In the genomic region with DNA sequence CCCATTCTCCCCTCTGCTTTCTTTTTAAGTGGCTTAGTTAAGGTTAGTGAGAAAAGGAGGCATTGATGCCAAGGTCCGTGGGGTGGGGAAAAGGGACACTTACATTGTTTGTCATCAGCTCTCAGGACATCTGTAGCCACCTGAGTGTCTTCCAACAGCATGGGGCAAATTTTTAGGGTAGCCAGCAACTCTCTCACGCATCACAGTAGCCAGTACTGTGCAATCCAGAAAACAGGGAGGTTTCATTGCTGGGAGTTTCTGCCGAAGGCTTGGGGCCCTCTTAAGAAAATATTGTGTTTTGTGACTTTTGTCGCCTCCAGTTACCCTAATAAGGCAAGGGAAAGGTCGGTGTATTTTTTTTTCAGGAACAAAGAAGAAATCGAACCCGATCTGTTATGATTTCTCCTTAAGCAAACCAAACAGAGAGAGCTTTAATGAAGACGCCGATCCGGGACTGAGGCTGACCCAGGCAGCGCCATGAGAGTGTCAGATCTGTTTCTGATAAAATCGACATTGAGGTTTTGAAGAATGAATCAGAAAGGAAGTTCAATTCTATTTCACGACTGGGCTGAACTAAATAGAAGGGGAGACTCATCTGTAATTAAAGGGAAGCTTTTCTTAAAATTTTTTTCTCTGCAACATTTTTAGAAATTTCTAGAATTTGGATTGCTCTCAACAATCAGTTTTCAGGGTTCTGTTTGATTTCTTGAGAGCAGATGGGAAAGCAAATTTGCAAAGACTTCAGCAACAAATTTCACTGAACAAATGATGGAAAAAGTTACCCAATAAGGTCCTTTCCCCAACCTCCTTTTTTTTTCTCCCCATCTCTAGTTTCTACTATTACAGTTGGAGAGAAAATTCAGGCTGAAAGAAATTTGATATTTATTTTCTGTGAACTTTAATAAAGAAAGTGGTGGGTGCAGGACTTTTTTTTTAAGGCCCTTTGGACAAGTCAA, we compare ENCODE assay signal across 11 cellular contexts.
A peak's percentile ranks its signal among the peaks of the same experiment; 100 is the strongest.
DNase-seq lines count a peak whose midpoint lies in the region; ATAC-seq, FAIRE-seq and TF ChIP-seq lines count a peak whose summit lies in the region.
"Had no signal": no experiment of that assay in that cellular context is flagged by ENCODE, and none has a peak within 500 bp of the region (broad histone marks: within the 10 kb centered on the region; RNA-seq: fewer than 3 reads in every experiment).

No MANE protein-coding gene starts in this region.

- H3K9ac ChIP-seq in Loucy (ENCODE audit: low read depth, low read length, poor library complexity, severe bottlenecking): peak overlapping the region; percentile 40
- peak overlapping the region; percentile 56 for H3K9ac ChIP-seq in astrocyte (ENCODE audit: low read length)
- no peak overlapping the region for H3K9ac ChIP-seq in HepG2 (ENCODE audit: insufficient read depth, low read depth, low read length)

- TF ChIP-seq RAD21 in HepG2 (CRISPR knock-in tag; IDR thresholded peaks at IDR 0.05): no peak

- no peaks in the 10 kb centered on the region for H3F3A ChIP-seq in Loucy (ENCODE audit: low read depth)

- H3K9me3 Mint-ChIP-seq in astrocyte (ENCODE audit: unreplicated experiment): peaks cover 11% of the 10 kb centered on the region

- CTCF ChIA-PET in HepG2 (lab: Yijun Ruan, JAX; ENCODE audit: low intra/inter-chr PET ratio, low total read pairs): no interaction called here

- TF ChIP-seq EP300 in HepG2 (IDR thresholded peaks at IDR 0.05; ENCODE audit: low read depth in 2 of 2, low read length in 2 of 2) (no peak), HepG2 (CRISPR knock-in tag; IDR thresholded peaks at IDR 0.05; ENCODE audit: borderline replicate concordance) (no peak)

- H3K27ac Mint-ChIP-seq in astrocyte (ENCODE audit: unreplicated experiment): no peak overlapping the region

- H4K20me1 ChIP-seq in Loucy (ENCODE audit: insufficient read depth, low read length, poor library complexity, severe bottlenecking) (no peaks in the 10 kb centered on the region), astrocyte (ENCODE audit: insufficient read depth, low read length) (no peaks in the 10 kb centered on the region), HepG2 (ENCODE audit: insufficient read depth, low read length) (no peaks in the 10 kb centered on the region)

- in situ Hi-C loops in HepG2 (cut with HindIII; ENCODE audit: extremely low pct_ligation_motif_present, low pct_unique_long_range_greater_than_20kb): no loop called here

- H3K4me3 ChIP-seq in Loucy (ENCODE audit: low read length, poor library complexity, severe bottlenecking) (peak overlapping the region; percentile 64), astrocyte (ENCODE audit: insufficient read depth, low read depth, low read length) (peak overlapping the region; percentile 30), HepG2 (replicated peaks in 1 of 3; ENCODE audit: insufficient read depth in 1 of 3, low read depth in 2 of 3, low read length in 3 of 3) (peak overlapping the region in 2 of 3 experiments; percentile 3 to 8; a peak in 1 of 6 replicates)

- DNase-seq in astrocyte (ENCODE audit: low read depth) (peak; percentile 22), HepG2 (ENCODE audit: low spot score) (no peak), urothelium cell line (ENCODE audit: low spot score) (peak; percentile 18), NCI-H774 (lab: John Stamatoyannopoulos, UW) (no peak), NCI-H128 (lab: John Stamatoyannopoulos, UW; ENCODE audit: unreplicated experiment) (no peak)
- DNase-seq: activated CD4-positive, alpha-beta T cell treated with anti-CD3 and anti-CD28 coated beads for 48 hours; NCI-H1105 treated with DMSO at 0.1 percent for 48 hours; stimulated activated CD4-positive, alpha-beta T cell treated with anti-CD3 and anti-CD28 coated beads, Interleukin-2, amount 100 ng/mL, for 48 hours; stimulated activated naive CD4-positive, alpha-beta T cell treated with Interleukin-2 at 50 U/mL for 16 hours had no signal

- H3K4me2 ChIP-seq in Loucy (ENCODE audit: low read depth, low read length, poor library complexity, severe bottlenecking) (peak overlapping the region; percentile 85), astrocyte (ENCODE audit: low read length) (peak overlapping the region; percentile 74), HepG2 (ENCODE audit: low read depth, low read length) (peak overlapping the region; percentile 59)

- peaks cover 27% of the 10 kb centered on the region for H3K27me3 Mint-ChIP-seq in astrocyte (ENCODE audit: low read depth, unreplicated experiment)

- H2AFZ ChIP-seq in Loucy (ENCODE audit: low read length) (peak overlapping the region; percentile 22; the same call in 1 of the 2 replicates), astrocyte (ENCODE audit: low read depth, low read length) (no peak overlapping the region), HepG2 (ENCODE audit: low read length) (no peak overlapping the region)

- H3K4me1 ChIP-seq in Loucy (ENCODE audit: insufficient read depth, low read length, poor library complexity, severe bottlenecking) (peaks cover 26% of the 10 kb centered on the region), astrocyte (ENCODE audit: insufficient read depth, low read length) (peaks cover 25% of the 10 kb centered on the region), HepG2 (ENCODE audit: insufficient read depth, low read length) (peaks cover 47% of the 10 kb centered on the region)

- POLR2A ChIA-PET in HepG2 (lab: Yijun Ruan, JAX): no interaction called here

- H3K36me3 Mint-ChIP-seq in astrocyte (ENCODE audit: low read depth, unreplicated experiment): peaks cover 3% of the 10 kb centered on the region

- ATAC-seq in HepG2 (no peak), HG03457 (IDR thresholded peaks at IDR 0.05; ENCODE audit: unreplicated experiment) (no peak)

- no peak for TF ChIP-seq POLR2A in HepG2 (IDR thresholded peaks at IDR 0.05; ENCODE audit: insufficient read depth in 1 of 2, low read depth in 2 of 2, low read length in 2 of 2)

- H3K4me1 Mint-ChIP-seq in astrocyte (ENCODE audit: low read depth, unreplicated experiment): peaks cover 10% of the 10 kb centered on the region

- H3K4me3 Mint-ChIP-seq in astrocyte (ENCODE audit: unreplicated experiment): peak overlapping the region; percentile 54

- H3K9me2 ChIP-seq in Loucy (replicated peaks; ENCODE audit: low read depth, low read length): no peaks in the 10 kb centered on the region

- H3K36me3 ChIP-seq in Loucy (ENCODE audit: insufficient read depth, low read length): no peaks in the 10 kb centered on the region
- no peaks in the 10 kb centered on the region for H3K36me3 ChIP-seq in astrocyte (ENCODE audit: insufficient read depth, low read length)
- H3K36me3 ChIP-seq in HepG2 (replicated peaks in 1 of 2; ENCODE audit: control insufficient read depth in 1 of 2, insufficient read depth in 2 of 2, low read length in 2 of 2): no peaks in the 10 kb centered on the region

- intact Hi-C loops in HepG2 (cut with micrococcal nuclease; ENCODE audit: unreplicated experiment): loop anchor here (10.0 kb wide), 1 partner anchor 117 kb away; no protein-coding TSS in a partner anchor

- TF ChIP-seq CTCF in Loucy (conservative IDR thresholded peaks at IDR 0.05; ENCODE audit: low read length) (no peak), astrocyte (IDR thresholded peaks at IDR 0.05; ENCODE audit: insufficient read depth, low read depth, low read length) (no peak), HepG2 (CRISPR knock-in tag; IDR thresholded peaks at IDR 0.05) (no peak)

- FAIRE-seq in astrocyte (lab: Jason Lieb, UNC) (peak; percentile 81), HepG2 (lab: Jason Lieb, UNC) (no peak), urothelium cell line (lab: Jason Lieb, UNC) (no peak)

- 51% methylated on average over 13 of the region's 13 CpGs for WGBS in HepG2 (ENCODE audit: low lambda C conversion rate)

- H3K79me2 ChIP-seq in Loucy (ENCODE audit: insufficient read depth, low read length) (no peaks in the 10 kb centered on the region), astrocyte (ENCODE audit: insufficient read depth, low read length) (no peaks in the 10 kb centered on the region), HepG2 (ENCODE audit: insufficient read depth, low read length) (no peaks in the 10 kb centered on the region)

- no TSS peak for BruUV-seq in HepG2 (replicated peaks; lab: Mats Ljungman, UMichigan)

- H3K27me3 ChIP-seq in Loucy (ENCODE audit: insufficient read depth, low read length, poor library complexity, severe bottlenecking): no peaks in the 10 kb centered on the region
- H3K27me3 ChIP-seq in astrocyte (ENCODE audit: insufficient read depth, low read length): no peaks in the 10 kb centered on the region
- peaks cover 2 to 45% of the 10 kb centered on the region in 2 experiments; a peak in 4 of 5 replicates for H3K27me3 ChIP-seq in HepG2 (ENCODE audit: control insufficient read depth in 1 of 2, insufficient read depth in 2 of 2, low read length in 2 of 2)

- H3K27ac ChIP-seq in astrocyte (ENCODE audit: low read depth, low read length): peak overlapping the region; percentile 38
- H3K27ac ChIP-seq in HepG2 (ENCODE audit: extremely low read length, insufficient read depth, low read length): no peak overlapping the region

- H3K9me3 ChIP-seq in Loucy (ENCODE audit: insufficient read depth, low read depth, low read length): no peaks in the 10 kb centered on the region
- H3K9me3 ChIP-seq in astrocyte (ENCODE audit: insufficient read depth, low read depth, low read length): no peaks in the 10 kb centered on the region
- peaks cover 6% of the 10 kb centered on the region; the same call in 1 of the 2 replicates for H3K9me3 ChIP-seq in HepG2 (ENCODE audit: low read length)

TF ChIP-seq in HepG2, 621 proteins besides CTCF, POLR2A, EP300 and RAD21:
- TF ChIP-seq CBX2 (IDR thresholded peaks at IDR 0.05; ENCODE audit: low read depth, low read length): peak; percentile 44; the same call in 1 of the 2 replicates
- no peak for TF ChIP-seq CBX2 (CRISPR knock-in tag; IDR thresholded peaks at IDR 0.05; ENCODE audit: low read depth)
- TF ChIP-seq, protein P1, sequence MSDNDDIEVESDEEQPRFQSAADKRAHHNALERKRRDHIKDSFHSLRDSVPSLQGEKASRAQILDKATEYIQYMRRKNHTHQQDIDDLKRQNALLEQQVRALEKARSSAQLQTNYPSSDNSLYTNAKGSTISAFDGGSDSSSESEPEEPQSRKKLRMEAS (IDR thresholded peaks at IDR 0.05): no peak
- no peak for TF ChIP-seq MAFF (IDR thresholded peaks at IDR 0.05; ENCODE audit: low read depth, low read length)

Comparison
In these comparisons a context has a peak if more than half of its experiments do, and no peak if none do; other contexts are left out.
1. H3K4me3 ChIP-seq: peak in every context shown above with its lines; median percentile 64 in Loucy; 30 in astrocyte; 6 in HepG2.
2. DNase-seq: peak in astrocyte (single experiment) and urothelium cell line (single experiment); none in HepG2 (single experiment), NCI-H774 (single experiment) and NCI-H128 (single experiment).
3. Peak in every context shown above with its lines, with median percentiles within 50 percentile points of each other: H3K4me2 ChIP-seq.